Comparison of ENCODE assay signal across 12 cellular contexts in the genomic region with DNA sequence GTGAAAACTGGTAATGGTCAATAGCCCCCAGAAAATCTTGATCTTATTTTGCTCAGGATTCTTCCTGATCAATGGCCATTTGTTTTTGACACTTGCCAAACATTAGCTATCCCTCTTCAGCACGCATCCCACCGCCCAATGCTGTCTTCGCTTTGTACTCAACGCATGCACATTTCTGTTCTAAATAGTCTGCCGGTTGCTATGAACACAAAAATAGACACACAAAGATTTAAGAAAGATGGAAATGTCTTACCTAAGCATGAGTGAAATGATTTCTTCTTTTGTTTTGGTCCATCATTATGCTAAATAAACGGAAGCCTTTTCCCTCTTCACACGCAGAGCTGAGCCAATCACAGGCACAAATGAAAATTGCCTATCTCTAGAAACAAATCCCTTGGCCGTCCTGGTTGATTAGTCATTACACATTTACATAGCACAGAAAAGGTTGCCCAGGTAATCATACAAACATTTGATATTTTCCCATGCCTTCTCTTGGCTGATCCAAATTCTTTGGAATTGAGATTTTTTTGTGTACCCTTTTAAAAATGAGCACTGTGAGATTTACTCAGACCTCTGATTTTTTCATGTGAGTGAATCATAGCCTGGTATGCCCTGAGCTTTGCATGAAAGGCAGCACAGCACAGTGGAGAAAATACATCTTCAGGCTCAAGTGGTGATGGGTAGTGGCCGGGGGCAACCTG.
DNase-seq lines count a peak whose midpoint lies in the region; ATAC-seq, FAIRE-seq and TF ChIP-seq lines count a peak whose summit lies in the region.
"Had no signal": no experiment of that assay in that cellular context is flagged by ENCODE, and none has a peak within 500 bp of the region (broad histone marks: within the 10 kb centered on the region; RNA-seq: fewer than 3 reads in every experiment).

No MANE protein-coding gene starts in this region.

- H2AFZ ChIP-seq in K562 (ENCODE audit: low read depth, low read length) (0 out of 2 replicates have a peak overlapping the region, but pooled peaks have one; percentile 78), keratinocyte (ENCODE audit: control insufficient read depth, low read length) (peak overlapping the region; percentile 65), PC-9 (no peak overlapping the region)
- H2AFZ ChIP-seq: parathyroid adenoma had no signal

- H3K27me3 ChIP-seq in K562 (ENCODE audit: control insufficient read depth in 2 of 2, insufficient read depth in 2 of 2, low read length in 2 of 2) (no peaks in the 10 kb centered on the region), keratinocyte (ENCODE audit: control insufficient read depth, extremely low read depth, insufficient read depth, low read length) (no peaks in the 10 kb centered on the region), PC-9 (ENCODE audit: insufficient read depth, low read depth) (no peaks in the 10 kb centered on the region)
- H3K27me3 ChIP-seq: BLaER1 had no signal

- no peaks in the 10 kb centered on the region for H3K9me1 ChIP-seq in K562 (ENCODE audit: control insufficient read depth, insufficient read depth, low read length)
- no peaks in the 10 kb centered on the region for H3K9me1 ChIP-seq in keratinocyte (ENCODE audit: control insufficient read depth, extremely low read depth, insufficient read depth, low read length)

- no peak for TF ChIP-seq RAD21 in K562 (CRISPR knock-in tag; conservative IDR thresholded peaks at IDR 0.05 in 1 of 2, IDR thresholded peaks at IDR 0.05 in 1 of 2)

- H4K20me1 ChIP-seq in K562 (replicated peaks; ENCODE audit: control insufficient read depth, insufficient read depth, low read length) (no peaks in the 10 kb centered on the region), keratinocyte (ENCODE audit: control insufficient read depth, extremely low read depth, insufficient read depth, low read length) (no peaks in the 10 kb centered on the region), PC-9 (ENCODE audit: insufficient read depth) (no peaks in the 10 kb centered on the region)
- H4K20me1 ChIP-seq: BLaER1 had no signal

- H3K4me1 ChIP-seq in K562 (replicated peaks in 1 of 2; ENCODE audit: control insufficient read depth in 2 of 2, insufficient read depth in 2 of 2, low read length in 2 of 2) (peaks cover 23 to 42% of the 10 kb centered on the region in 2 experiments), keratinocyte (ENCODE audit: control insufficient read depth, extremely low read depth, insufficient read depth, low read length) (peaks cover 29% of the 10 kb centered on the region), PC-9 (replicated peaks; ENCODE audit: insufficient read depth) (peaks cover 43% of the 10 kb centered on the region)
- H3K4me1 ChIP-seq: parathyroid adenoma had no signal

- H3K27ac ChIP-seq in K562 (ENCODE audit: extremely low read depth, low read depth, low read length) (no peak overlapping the region), keratinocyte (ENCODE audit: control insufficient read depth, insufficient read depth, low read length) (peak overlapping the region; percentile 57), PC-9 (no peak overlapping the region)
- H3K27ac ChIP-seq: parathyroid adenoma had no signal

- peaks cover 18% of the 10 kb centered on the region for H3F3A ChIP-seq in PC-9 (ENCODE audit: insufficient read depth, low read depth)

- H3K36me3 ChIP-seq in K562 (ENCODE audit: control insufficient read depth, insufficient read depth, low read length), result no peaks in the 10 kb centered on the region
- H3K36me3 ChIP-seq in keratinocyte (ENCODE audit: control insufficient read depth in 2 of 2, extremely low read depth in 1 of 2, insufficient read depth in 2 of 2, low read length in 2 of 2), result no peaks in the 10 kb centered on the region
- no peaks in the 10 kb centered on the region for H3K36me3 ChIP-seq in PC-9 (ENCODE audit: low read depth)
- H3K36me3 ChIP-seq: BLaER1 had no signal

- H3K79me2 ChIP-seq in K562 (ENCODE audit: control insufficient read depth, insufficient read depth, low read length), result no peaks in the 10 kb centered on the region
- H3K79me2 ChIP-seq in keratinocyte (ENCODE audit: control insufficient read depth, insufficient read depth, low read length), result no peaks in the 10 kb centered on the region
- no peaks in the 10 kb centered on the region for H3K79me2 ChIP-seq in PC-9 (ENCODE audit: low read depth)
- H3K79me2 ChIP-seq: parathyroid adenoma had no signal

- peaks cover 4% of the 10 kb centered on the region; the same call in 1 of the 2 replicates for H3K9me3 ChIP-seq in K562 (replicated peaks; ENCODE audit: control insufficient read depth, insufficient read depth, low read depth, low read length)
- no peaks in the 10 kb centered on the region for H3K9me3 ChIP-seq in keratinocyte (ENCODE audit: control insufficient read depth, low read depth, low read length)
- no peaks in the 10 kb centered on the region for H3K9me3 ChIP-seq in PC-9 (ENCODE audit: insufficient read depth, low read depth)

- WGBS in K562 (ENCODE audit: insufficient coverage, low coverage, missing lambda C conversion rate), result 85% methylated on average over 9 of the region's 9 CpGs

- no peaks in the 10 kb centered on the region for H3K9me2 ChIP-seq in PC-9 (ENCODE audit: insufficient read depth)

- DNase-seq in AG10803 (ENCODE audit: low read depth) (peak; percentile 65), M059J (ENCODE audit: low read depth) (peak; percentile 69), K562 (ENCODE audit: extremely low read depth in 1 of 4, low spot score in 3 of 4) (no peak), keratinocyte (ENCODE audit: low read depth, low spot score) (no peak), PC-9 (no peak)
- DNase-seq: activated CD4-positive, alpha-beta T cell treated with anti-CD3 and anti-CD28 coated beads, Interleukin-2, amount 50 U/mL, for 4 hours; RPMI8226 had no signal

- no TSS peak for BruUV-seq in K562 (replicated peaks; lab: Mats Ljungman, UMichigan)
- no TSS peak for BruUV-seq in PC-9 (replicated peaks; lab: Mats Ljungman, UMichigan)

- ATAC-seq in K562 (no peak), HG02759 (IDR thresholded peaks at IDR 0.05; ENCODE audit: unreplicated experiment) (no peak), GM19351 (IDR thresholded peaks at IDR 0.05; ENCODE audit: unreplicated experiment) (no peak)
- ATAC-seq in activated CD4-positive, CD25-positive, alpha-beta regulatory T cell treated with anti-CD3 and anti-CD28 coated beads, Interleukin-2, amount 50 U/mL, for 24 hours, result no peak

- FAIRE-seq in K562 (lab: Jason Lieb, UNC) (no peak), keratinocyte (lab: Jason Lieb, UNC) (no peak)

- H3K9ac ChIP-seq in K562 (ENCODE audit: insufficient read depth in 1 of 2, low read depth in 2 of 2, low read length in 2 of 2) (no peak overlapping the region), keratinocyte (ENCODE audit: control insufficient read depth, extremely low read depth, insufficient read depth, low read length) (peak overlapping the region; percentile 38)
- H3K9ac ChIP-seq: BLaER1, parathyroid adenoma had no signal

- TF ChIP-seq EP300 in K562 (IDR thresholded peaks at IDR 0.05; ENCODE audit: low read length), result no peak

- peak overlapping the region; percentile 35 for H3K4me3 ChIP-seq in AG10803 (ENCODE audit: low read length)
- no peak overlapping the region for H3K4me3 ChIP-seq in K562
- peak overlapping the region in 2 of 3 experiments; percentile 48 to 55 for H3K4me3 ChIP-seq in keratinocyte (ENCODE audit: control insufficient read depth in 2 of 3, extremely low read depth in 1 of 3, insufficient read depth in 2 of 3, low read depth in 1 of 3, low read length in 3 of 3)
- H3K4me3 ChIP-seq in PC-9, result no peak overlapping the region
- H3K4me3 ChIP-seq: BLaER1 had no signal

- intact Hi-C loops in K562 (cut with micrococcal nuclease), result loop anchor here (5.0 to 10.0 kb wide), 5 partner anchors 198 to 916 kb away; a partner anchor contains a TSS
- intact Hi-C loops in PC-9 (cut with micrococcal nuclease; ENCODE audit: unreplicated experiment), result loop anchor here (2.0 to 10.0 kb wide), 5 partner anchors 198 to 1678 kb away; a partner anchor contains a TSS

- dilution Hi-C loops in keratinocyte (cut with MboI; ENCODE audit: extremely low pct_ligation_motif_present, low sequenced_read_pairs), result no loop called here

- POLR2A ChIA-PET in K562 (lab: Yijun Ruan, JAX), result interaction anchor here (0.6 to 3.6 kb wide), 4 partner anchors 10 to 470 kb away, joined by 3 to 25 read pairs (median 3); no protein-coding TSS in a partner anchor
- POLR2A ChIA-PET in PC-9 (lab: Charles Lee; ENCODE audit: unreplicated experiment), result no interaction called here

- in situ Hi-C loops in K562 (cut with MboI), result no loop called here

- CTCF ChIA-PET in K562 (lab: Yijun Ruan, JAX; ENCODE audit: low intra/inter-chr PET ratio) (interaction anchor here (0.6 kb wide), 1 partner anchor 594 kb away, joined by 5 read pairs; no protein-coding TSS in a partner anchor), PC-9 (lab: Charles Lee) (interaction anchor here (0.7 to 2.2 kb wide), 2 partner anchors 19 to 1909 kb away, joined by 7 to 11 read pairs; no protein-coding TSS in a partner anchor)

- TF ChIP-seq POLR2A in K562 (conservative IDR thresholded peaks at IDR 0.05), result no peak

- TF ChIP-seq CTCF in AG10803 (conservative IDR thresholded peaks at IDR 0.05; ENCODE audit: low read length) (no peak), K562 (IDR thresholded peaks at IDR 0.05 in 2 of 3, conservative IDR thresholded peaks at IDR 0.05 in 1 of 3; ENCODE audit: insufficient read depth in 2 of 3, low read depth in 1 of 3, low read length in 3 of 3) (no peak), keratinocyte (optimal IDR thresholded peaks at IDR 0.05 in 1 of 3, IDR thresholded peaks at IDR 0.05 in 1 of 3, conservative IDR thresholded peaks at IDR 0.05 in 1 of 3; ENCODE audit: extremely low read depth in 1 of 3, insufficient read depth in 2 of 3, low read length in 3 of 3) (no peak), PC-9 (conservative IDR thresholded peaks at IDR 0.05) (no peak)

- H3K4me2 ChIP-seq in K562 (ENCODE audit: insufficient read depth, low read length) (no peak overlapping the region), keratinocyte (ENCODE audit: control insufficient read depth, extremely low read depth, insufficient read depth, low read depth, low read length) (peak overlapping the region; percentile 93), PC-9 (no peak overlapping the region)

Comparison
In these comparisons a context has a peak if more than half of its experiments do, and no peak if none do; other contexts are left out.
1. DNase-seq: peak in AG10803 (single experiment) and M059J (single experiment); none in K562 (0 of 4), keratinocyte (single experiment) and PC-9 (0 of 2).
2. H3K4me3 ChIP-seq: peak in AG10803 (single experiment) and keratinocyte (2 of 3); none in K562 (single experiment) and PC-9 (single experiment).